ENCODE assay signal across 19 cellular contexts in the genomic region with DNA sequence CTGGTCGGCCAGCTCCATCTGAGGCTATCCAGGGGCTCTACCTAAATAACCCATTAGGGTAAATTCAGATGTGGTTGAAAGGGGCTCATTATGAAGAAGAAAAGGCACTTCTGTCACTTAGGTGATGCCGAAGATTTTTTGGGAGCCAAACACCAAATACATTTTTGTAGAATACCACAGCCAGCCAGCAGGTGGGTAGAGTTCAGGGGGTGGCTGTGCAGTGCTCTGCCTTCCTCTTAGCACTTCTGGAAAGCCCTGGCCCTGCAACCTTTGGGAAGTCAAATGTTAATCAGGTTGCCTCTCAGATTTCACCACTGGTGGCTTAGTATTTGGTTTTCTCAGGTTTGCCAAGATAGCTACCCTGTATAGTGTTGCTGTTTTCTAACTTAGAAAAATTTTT. TPM values are rescaled to one million over a fixed set of nuclear protein-coding genes. Genes with fewer than 3 reads are reported as not detected.
A peak's percentile ranks its signal among the peaks of the same experiment; 100 is the strongest.
DNase-seq lines count a peak whose midpoint lies in the region; ATAC-seq, FAIRE-seq and TF ChIP-seq lines count a peak whose summit lies in the region.
"Had no signal": no experiment of that assay in that cellular context is flagged by ENCODE, and none has a peak within 500 bp of the region (broad histone marks: within the 10 kb centered on the region; RNA-seq: fewer than 3 reads in every experiment).

No MANE protein-coding gene starts in this region.

- no peaks in the 10 kb centered on the region for H3K9me3 ChIP-seq in neural progenitor cell (ENCODE audit: low read depth)

- 0 out of 2 replicates have a peak, but pooled peaks have one; percentile 12 for TF ChIP-seq CTCF in HFFc6 (IDR thresholded peaks at IDR 0.05)
- TF ChIP-seq CTCF in neural progenitor cell (IDR thresholded peaks at IDR 0.05), result peak; percentile 17

- no peak overlapping the region for H3K4me3 Mint-ChIP-seq in HFFc6
- no peak overlapping the region for H3K4me3 Mint-ChIP-seq in dendritic cell treated with granulocyte-macrophage colony-stimulating factor and Interleukin-4, amounts not matched to agents 40 ng/mL and 50 ng/mL, for 4 days
- no peak overlapping the region for H3K4me3 Mint-ChIP-seq in neural progenitor cell
- H3K4me3 Mint-ChIP-seq: brain had no signal

- DNase-seq in NOMO-1 treated with DMSO at 0.1 percent for 48 hours (lab: John Stamatoyannopoulos, UW; ENCODE audit: unreplicated experiment), result peak; percentile 16
- no peak for DNase-seq in NOMO-1 treated with dmso at 0.1 percent for 144 hours (lab: John Stamatoyannopoulos, UW; ENCODE audit: unreplicated experiment)
- no peak for DNase-seq in HFFc6
- no peak for DNase-seq in neural progenitor cell (ENCODE audit: low spot score)
- no peak for DNase-seq in GM19239 (ENCODE audit: insufficient read length, low spot score)
- no peak for DNase-seq in kidney tubule cell (ENCODE audit: low spot score)
- DNase-seq: activated naive CD4-positive, alpha-beta T cell treated with anti-CD3 and anti-CD28 coated beads, Interleukin-2, amount 50 U/mL, for 16 hours; erythroblast; naive B cell; NCI-H345; SHP77; trophoblast cell had no signal

- H3K27ac Mint-ChIP-seq in HFFc6, result no peak overlapping the region
- peak overlapping the region; percentile 76 for H3K27ac Mint-ChIP-seq in dendritic cell treated with granulocyte-macrophage colony-stimulating factor and Interleukin-4, amounts not matched to agents 40 ng/mL and 50 ng/mL, for 4 days
- H3K27ac Mint-ChIP-seq in neural progenitor cell, result no peak overlapping the region
- H3K27ac Mint-ChIP-seq: brain had no signal

- H3K4me1 ChIP-seq in neural progenitor cell, result peaks cover 24% of the 10 kb centered on the region

- H3K36me3 Mint-ChIP-seq in HFFc6 (ENCODE audit: low read depth), result peaks cover 8% of the 10 kb centered on the region
- H3K36me3 Mint-ChIP-seq in dendritic cell treated with granulocyte-macrophage colony-stimulating factor and Interleukin-4, amounts not matched to agents 40 ng/mL and 50 ng/mL, for 4 days (ENCODE audit: low read depth), result peaks cover 80% of the 10 kb centered on the region
- H3K36me3 Mint-ChIP-seq in neural progenitor cell, result peaks cover 19% of the 10 kb centered on the region

- no peaks in the 10 kb centered on the region for H3K27me3 ChIP-seq in neural progenitor cell

- H3K79me2 ChIP-seq in neural progenitor cell (ENCODE audit: low read depth), result no peaks in the 10 kb centered on the region

- no peaks in the 10 kb centered on the region for H3K9me3 Mint-ChIP-seq in HFFc6
- H3K9me3 Mint-ChIP-seq in dendritic cell treated with granulocyte-macrophage colony-stimulating factor and Interleukin-4, amounts not matched to agents 40 ng/mL and 50 ng/mL, for 4 days, result no peaks in the 10 kb centered on the region
- no peaks in the 10 kb centered on the region for H3K9me3 Mint-ChIP-seq in neural progenitor cell

- peaks cover 11% of the 10 kb centered on the region for H3F3A ChIP-seq in neural progenitor cell (ENCODE audit: low read depth)

- no peaks in the 10 kb centered on the region; the same call in 1 of the 2 replicates for H3K27me3 Mint-ChIP-seq in HFFc6 (ENCODE audit: insufficient read depth)
- H3K27me3 Mint-ChIP-seq in dendritic cell treated with granulocyte-macrophage colony-stimulating factor and Interleukin-4, amounts not matched to agents 40 ng/mL and 50 ng/mL, for 4 days, result no peaks in the 10 kb centered on the region
- peaks cover 2% of the 10 kb centered on the region for H3K27me3 Mint-ChIP-seq in neural progenitor cell (ENCODE audit: insufficient read depth, low read depth)
- H3K27me3 Mint-ChIP-seq: brain, naive B cell had no signal

- H4K20me1 ChIP-seq in neural progenitor cell (ENCODE audit: low read depth), result peaks cover 25% of the 10 kb centered on the region

- H3K27ac ChIP-seq in neural progenitor cell, result no peak overlapping the region

- intact Hi-C loops in dendritic cell treated with granulocyte-macrophage colony-stimulating factor and Interleukin-4, amounts not matched to agents 40 ng/mL and 50 ng/mL, for 4 days (cut with micrococcal nuclease), result no loop called here

- no peak for ATAC-seq in HG02763 (IDR thresholded peaks at IDR 0.05; ENCODE audit: unreplicated experiment)

- no peak overlapping the region for H3K4me3 ChIP-seq in neural progenitor cell
- H3K4me3 ChIP-seq: lung, smooth muscle cell had no signal

- no peak overlapping the region for H2AFZ ChIP-seq in neural progenitor cell (replicated peaks)

- H3K4me1 Mint-ChIP-seq in HFFc6 (ENCODE audit: low read depth) (peaks cover 23% of the 10 kb centered on the region), neural progenitor cell (peaks cover 11% of the 10 kb centered on the region)
- peaks cover 85% of the 10 kb centered on the region for H3K4me1 Mint-ChIP-seq in dendritic cell treated with granulocyte-macrophage colony-stimulating factor and Interleukin-4, amounts not matched to agents 40 ng/mL and 50 ng/mL, for 4 days (ENCODE audit: low read depth)
- H3K4me1 Mint-ChIP-seq: brain had no signal

- no peak overlapping the region for H3K4me2 ChIP-seq in neural progenitor cell

- no peaks in the 10 kb centered on the region for H3K36me3 ChIP-seq in neural progenitor cell

- FAIRE-seq in GM19239 (lab: Jason Lieb, UNC), result no peak

- no peak overlapping the region for H3K9ac ChIP-seq in neural progenitor cell

RNA-seq across cellular contexts. Expression of a gene that starts 18.5 kb away (rescaled TPM):
- not detected for total RNA-seq in HFFc6 (2021; fragmentation: NEBNext Ultra II Directional; extraction: Animal tissue kit (Norgen Biotek cat#: 25700))
- not detected in 2 replicates for total RNA-seq in neural progenitor cell (ENCODE audit: low replicate concordance)
- total RNA-seq: A172, pulmonary artery endothelial cell, smooth muscle cell had no signal

RNA-seq across cellular contexts. Expression of a gene that starts 30.5 kb away (rescaled TPM):
- total RNA-seq in HFFc6 (2021; fragmentation: NEBNext Ultra II Directional; extraction: Animal tissue kit (Norgen Biotek cat#: 25700)), result under 1 TPM in 1 of 6 experiments, not detected in 5; 0.17 TPM
- not detected in 2 replicates for total RNA-seq in neural progenitor cell (ENCODE audit: low replicate concordance)
- total RNA-seq: A172, pulmonary artery endothelial cell had no signal
